Comparison of ENCODE assay signal across 8 cellular contexts in genomic region chr10:62268027-62268398, GRCh38. TPM values are rescaled to one million over a fixed set of nuclear protein-coding genes. Genes with fewer than 3 reads are reported as not detected.
A peak's percentile ranks its signal among the peaks of the same experiment; 100 is the strongest.
DNase-seq lines count a peak whose midpoint lies in the region; ATAC-seq and TF ChIP-seq lines count a peak whose summit lies in the region.

No MANE protein-coding gene starts in this region.

- H3F3A ChIP-seq in neural progenitor cell (ENCODE audit: low read depth): peaks cover 17% of the 10 kb centered on the region

- H4K20me1 ChIP-seq in neural progenitor cell (ENCODE audit: low read depth): peaks cover 40% of the 10 kb centered on the region

- H3K27ac ChIP-seq in effector memory CD4-positive, alpha-beta T cell (ENCODE audit: insufficient read depth, low read length, poor library complexity, severe bottlenecking): no peak overlapping the region
- peak overlapping the region; percentile 89 for H3K27ac ChIP-seq in neural progenitor cell

- peak; percentile 68 for DNase-seq in DMS53 (lab: John Stamatoyannopoulos, UW)
- DNase-seq in DMS53 treated with DMSO at 0.1 percent for 48 hours (lab: John Stamatoyannopoulos, UW; ENCODE audit: unreplicated experiment): no peak
- DNase-seq in NCI-H2227 (lab: John Stamatoyannopoulos, UW; ENCODE audit: unreplicated experiment): peak; percentile 39
- no peak for DNase-seq in effector memory CD4-positive, alpha-beta T cell
- no peak for DNase-seq in neural progenitor cell (ENCODE audit: low spot score)
- DNase-seq in dermis blood vessel endothelial cell: no peak
- no peak for DNase-seq in HCEC 1CT

- peak overlapping the region; percentile 80 for H3K4me3 ChIP-seq in effector memory CD4-positive, alpha-beta T cell (ENCODE audit: insufficient read depth, low read depth, low read length, poor library complexity, severe bottlenecking)
- H3K4me3 ChIP-seq in neural progenitor cell: peak overlapping the region; percentile 92

- ATAC-seq in HG02759 (IDR thresholded peaks at IDR 0.05; ENCODE audit: unreplicated experiment): no peak

- no peaks in the 10 kb centered on the region for H3K27me3 ChIP-seq in effector memory CD4-positive, alpha-beta T cell (replicated peaks; ENCODE audit: control insufficient read depth, insufficient read depth, low read length, poor library complexity, severe bottlenecking)
- H3K27me3 ChIP-seq in neural progenitor cell: peaks cover 24% of the 10 kb centered on the region

- no peaks in the 10 kb centered on the region for H3K36me3 ChIP-seq in effector memory CD4-positive, alpha-beta T cell (ENCODE audit: control insufficient read depth, insufficient read depth, low read length)
- H3K36me3 ChIP-seq in neural progenitor cell: no peaks in the 10 kb centered on the region

- H3K36me3 Mint-ChIP-seq in neural progenitor cell: no peaks in the 10 kb centered on the region

- peak overlapping the region; percentile 92 for H2AFZ ChIP-seq in neural progenitor cell (replicated peaks)

- no peak for TF ChIP-seq CTCF in neural progenitor cell (IDR thresholded peaks at IDR 0.05)

- peaks cover 52% of the 10 kb centered on the region for H3K79me2 ChIP-seq in neural progenitor cell (ENCODE audit: low read depth)

- peak overlapping the region; percentile 86 for H3K4me3 Mint-ChIP-seq in neural progenitor cell

- peaks cover 6% of the 10 kb centered on the region for H3K4me1 ChIP-seq in effector memory CD4-positive, alpha-beta T cell (ENCODE audit: control insufficient read depth, insufficient read depth, low read length, poor library complexity, severe bottlenecking)
- peaks cover 26% of the 10 kb centered on the region for H3K4me1 ChIP-seq in neural progenitor cell

- H3K9me3 ChIP-seq in effector memory CD4-positive, alpha-beta T cell (ENCODE audit: control insufficient read depth, low read length): no peaks in the 10 kb centered on the region
- no peaks in the 10 kb centered on the region for H3K9me3 ChIP-seq in neural progenitor cell (ENCODE audit: low read depth)

- peak overlapping the region; percentile 62 for H3K9ac ChIP-seq in neural progenitor cell

- no peaks in the 10 kb centered on the region for H3K27me3 Mint-ChIP-seq in neural progenitor cell (ENCODE audit: insufficient read depth, low read depth)

- H3K4me1 Mint-ChIP-seq in neural progenitor cell: peaks cover 36% of the 10 kb centered on the region

- no peak overlapping the region for H3K27ac Mint-ChIP-seq in neural progenitor cell

- H3K4me2 ChIP-seq in neural progenitor cell: peak overlapping the region; percentile 93

- no peaks in the 10 kb centered on the region for H3K9me3 Mint-ChIP-seq in neural progenitor cell

RNA-seq across cellular contexts. Expression of gene RTKN2, which starts 0.6 kb away (rescaled TPM):
- total RNA-seq in neural progenitor cell (ENCODE audit: low replicate concordance): 39.1 and 65.9 TPM in 2 replicates
- 0.17 and 0.33 TPM in 2 replicates for total RNA-seq in dermis blood vessel endothelial cell

Comparison
In these comparisons a context has a peak if more than half of its experiments do, and no peak if none do; other contexts are left out.
1. DNase-seq: peak in DMS53 (single experiment) and NCI-H2227 (single experiment); none in DMS53 treated with DMSO at 0.1 percent for 48 hours (single experiment), effector memory CD4-positive, alpha-beta T cell (0 of 3), neural progenitor cell (single experiment), dermis blood vessel endothelial cell (single experiment) and HCEC 1CT (single experiment).
2. RNA of gene RTKN2, which starts 0.6 kb away (total RNA-seq): 39.1 to 65.9 TPM in neural progenitor cell; 0.17 to 0.33 TPM in dermis blood vessel endothelial cell; every median in the first group is over 10 times any median in the second.